ENCODE assay signal across 21 cellular contexts in genomic region chr5:133707629-133708028, GRCh38.
"Had no signal": no experiment of that assay in that cellular context is flagged by ENCODE, and none has a peak within 500 bp of the region (broad histone marks: within the 10 kb centered on the region; RNA-seq: fewer than 3 reads in every experiment).

No MANE protein-coding gene starts in this region.

- DNase-seq: activated CD4-positive, alpha-beta memory T cell treated with anti-CD3 and anti-CD28 coated beads for 36 hours; activated CD4-positive, alpha-beta T cell treated with anti-CD3 and anti-CD28 coated beads, Interleukin-2, amount 10 ng/mL, durations not matched to agents 7 days and 5 days; activated CD4-positive, CD25-positive, alpha-beta regulatory T cell; activated gamma-delta T cell treated with Interleukin-2 at 50 U/mL for 16 hours; activated naive CD4-positive, alpha-beta T cell treated with anti-CD3 and anti-CD28 coated beads, Interleukin-2, amount 10 ng/mL, durations not matched to agents 7 days and 5 days; activated naive CD8-positive, alpha-beta T cell treated with anti-CD3 and anti-CD28 coated beads for 36 hours; activated T-cell treated with anti-CD3 and anti-CD28 coated beads, Interleukin-2, amount 50 U/mL, for 72 hours; brain microvascular endothelial cell; cerebellar nuclear complex; Kasumi-1; KBM-7; NCI-H1930; NCI-H446; NCI-H748 treated with DMSO at 0.1 percent for 48 hours; RPMI8226; T-helper 1 cell had no signal

- H3K27ac ChIP-seq: brain microvascular endothelial cell, cardiac muscle cell, SK-N-MC, VCaP had no signal

- H3K27me3 Mint-ChIP-seq: activated naive CD8-positive, alpha-beta T cell treated with anti-CD3 and anti-CD28 coated beads for 36 hours had no signal

- H3K4me1 Mint-ChIP-seq: activated CD4-positive, alpha-beta T cell treated with anti-CD3 and anti-CD28 coated beads, Interleukin-2, amount 10 ng/mL, durations not matched to agents 7 days and 5 days; activated naive CD4-positive, alpha-beta T cell treated with anti-CD3 and anti-CD28 coated beads, Interleukin-2, amount 10 ng/mL, durations not matched to agents 7 days and 5 days; activated naive CD8-positive, alpha-beta T cell treated with anti-CD3 and anti-CD28 coated beads for 36 hours had no signal

- ATAC-seq: activated T-cell treated with anti-CD3 and anti-CD28 coated beads, Interleukin-2, amount 50 U/mL, for 72 hours; Right ventricle myocardium inferior had no signal

- H3K27ac Mint-ChIP-seq: activated CD4-positive, alpha-beta memory T cell treated with anti-CD3 and anti-CD28 coated beads for 36 hours; activated CD4-positive, alpha-beta T cell treated with anti-CD3 and anti-CD28 coated beads, Interleukin-2, amount 10 ng/mL, durations not matched to agents 7 days and 5 days; activated naive CD4-positive, alpha-beta T cell treated with anti-CD3 and anti-CD28 coated beads, Interleukin-2, amount 10 ng/mL, durations not matched to agents 7 days and 5 days; activated naive CD8-positive, alpha-beta T cell treated with anti-CD3 and anti-CD28 coated beads for 36 hours; activated T-cell treated with anti-CD3 and anti-CD28 coated beads, Interleukin-2, amount 50 U/mL, for 72 hours; activated T-helper 2 cell treated with anti-CD3 and anti-CD28 coated beads, Interferon-gamma antibody, Interleukin-2, Interleukin-4, amounts not matched to agents 10 μg/mL and 5 μg/mL and 100 μg/mL, durations not matched to agents 14 hours and 24 hours and 36 hours had no signal

- H3K9me3 Mint-ChIP-seq: activated CD4-positive, alpha-beta memory T cell treated with anti-CD3 and anti-CD28 coated beads for 36 hours; activated CD4-positive, alpha-beta T cell treated with anti-CD3 and anti-CD28 coated beads, Interleukin-2, amount 10 ng/mL, durations not matched to agents 7 days and 5 days; activated naive CD4-positive, alpha-beta T cell treated with anti-CD3 and anti-CD28 coated beads, Interleukin-2, amount 10 ng/mL, durations not matched to agents 7 days and 5 days; activated naive CD8-positive, alpha-beta T cell treated with anti-CD3 and anti-CD28 coated beads for 36 hours; activated T-cell treated with anti-CD3 and anti-CD28 coated beads, Interleukin-2, amount 50 U/mL, for 72 hours; activated T-helper 2 cell treated with anti-CD3 and anti-CD28 coated beads, Interferon-gamma antibody, Interleukin-2, Interleukin-4, amounts not matched to agents 10 μg/mL and 5 μg/mL and 100 μg/mL, durations not matched to agents 14 hours and 24 hours and 36 hours had no signal

- H3K27me3 ChIP-seq: brain microvascular endothelial cell, cardiac muscle cell had no signal

- H3K36me3 ChIP-seq: brain microvascular endothelial cell, cardiac muscle cell had no signal

- H3K4me3 Mint-ChIP-seq: activated CD4-positive, alpha-beta memory T cell treated with anti-CD3 and anti-CD28 coated beads for 36 hours; activated CD4-positive, alpha-beta T cell treated with anti-CD3 and anti-CD28 coated beads, Interleukin-2, amount 10 ng/mL, durations not matched to agents 7 days and 5 days; activated naive CD4-positive, alpha-beta T cell treated with anti-CD3 and anti-CD28 coated beads, Interleukin-2, amount 10 ng/mL, durations not matched to agents 7 days and 5 days; activated naive CD8-positive, alpha-beta T cell treated with anti-CD3 and anti-CD28 coated beads for 36 hours; activated T-cell treated with anti-CD3 and anti-CD28 coated beads, Interleukin-2, amount 50 U/mL, for 72 hours had no signal

- H3K36me3 Mint-ChIP-seq: activated CD4-positive, alpha-beta memory T cell treated with anti-CD3 and anti-CD28 coated beads for 36 hours; activated naive CD4-positive, alpha-beta T cell treated with anti-CD3 and anti-CD28 coated beads, Interleukin-2, amount 10 ng/mL, durations not matched to agents 7 days and 5 days; activated naive CD8-positive, alpha-beta T cell treated with anti-CD3 and anti-CD28 coated beads for 36 hours had no signal

- H3K4me3 ChIP-seq: cardiac muscle cell, SK-N-MC had no signal
